ENCODE assay signal across 24 cellular contexts in the genomic region with DNA sequence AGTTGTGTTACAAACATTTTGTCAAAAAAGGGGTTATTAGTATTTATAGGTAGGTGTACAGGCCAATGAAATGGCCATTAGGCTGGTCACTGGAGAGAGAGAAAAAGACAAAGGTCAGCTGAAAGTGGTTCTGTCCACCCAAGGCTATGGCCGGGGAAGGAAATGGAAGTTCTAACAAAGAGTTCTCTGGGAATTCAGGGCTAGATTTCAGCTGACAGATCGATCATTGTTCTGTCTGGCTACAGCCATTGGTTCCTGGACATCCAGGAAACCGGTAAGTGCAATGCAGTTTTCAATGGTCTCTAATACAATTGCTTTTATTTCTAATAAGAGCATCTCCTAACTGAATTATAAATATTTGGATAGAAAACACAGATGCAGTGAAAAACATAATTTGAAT. TPM values are rescaled to one million over a fixed set of nuclear protein-coding genes. Genes with fewer than 3 reads are reported as not detected.
DNase-seq lines count a peak whose midpoint lies in the region; ATAC-seq and TF ChIP-seq lines count a peak whose summit lies in the region.
"Had no signal": no experiment of that assay in that cellular context is flagged by ENCODE, and none has a peak within 500 bp of the region (broad histone marks: within the 10 kb centered on the region; RNA-seq: fewer than 3 reads in every experiment).

No MANE protein-coding gene starts in this region.

- no TSS peak for BruUV-seq in Panc1 (replicated peaks; lab: Mats Ljungman, UMichigan)
- no TSS peak for BruUV-seq in Calu3 (replicated peaks; lab: Mats Ljungman, UMichigan)

- H3K9me3 Mint-ChIP-seq in activated T-cell treated with anti-CD3 and anti-CD28 coated beads, Interleukin-2, amount 50 U/mL, for 72 hours: peaks cover 0 to 2% of the 10 kb centered on the region in 2 donors
- H3K9me3 Mint-ChIP-seq in Calu3 (ENCODE audit: low read depth, unreplicated experiment): no peaks in the 10 kb centered on the region

- no peak for DNase-seq in activated T-cell treated with anti-CD3 and anti-CD28 coated beads, Interleukin-2, amount 50 U/mL, for 72 hours
- DNase-seq in activated T-cell treated with anti-CD3 and anti-CD28 coated beads, Interleukin-2, amount 50 U/mL, for 1 hour: no peak
- no peak for DNase-seq in Panc1 (ENCODE audit: low read depth, low spot score)
- peak; percentile 52 to 60 for DNase-seq in lung microvascular endothelial cell (ENCODE audit: low read depth in 2 of 2)
- no peak for DNase-seq in sigmoid colon
- DNase-seq in Calu3: no peak
- DNase-seq in cerebellum (ENCODE audit: low spot score): no peak
- no peak for DNase-seq in COLO668 (lab: John Stamatoyannopoulos, UW; ENCODE audit: unreplicated experiment)
- DNase-seq: 8988T; CD4-positive, CD25-positive, alpha-beta regulatory T cell; DMS53; KBM-7; NCI-H1105 treated with DMSO at 0.1 percent for 48 hours; NCI-H1694; NCI-H2029 treated with DMSO at 0.1 percent for 48 hours; NCI-H446 treated with DMSO at 0.1 percent for 48 hours; NCI-H526; NCI-H82; NK-92 treated with Interleukin-12 subunit alpha and Interleukin-12 subunit beta, amount 100 ng/mL, for 24 hours; PC-3; Right ventricle myocardium superior; RPMI8226 had no signal

- in situ Hi-C loops in Panc1 (cut with HindIII; ENCODE audit: low pct_unique_long_range_greater_than_20kb, low sequenced_read_pairs): no loop called here

- 91 to 95% methylated on average over 3 of the region's 3 CpGs for WGBS in sigmoid colon, 2 donors

- no peak for TF ChIP-seq EP300 in sigmoid colon (IDR thresholded peaks at IDR 0.05)

- H3K4me1 ChIP-seq in Panc1 (ENCODE audit: control insufficient read depth, insufficient read depth, low read length): peaks cover 94% of the 10 kb centered on the region
- H3K4me1 ChIP-seq in sigmoid colon: peaks cover 0 to 99% (median 81%) of the 10 kb centered on the region in 4 donors

- no peak overlapping the region for H3K4me3 Mint-ChIP-seq in activated T-cell treated with anti-CD3 and anti-CD28 coated beads, Interleukin-2, amount 50 U/mL, for 72 hours
- H3K4me3 Mint-ChIP-seq in Calu3 (ENCODE audit: low read depth, unreplicated experiment): no peak overlapping the region

- H3K27ac ChIP-seq in Panc1 (ENCODE audit: low read length) (peak overlapping the region; percentile 100), sigmoid colon (peak overlapping the region in 3 of 4 donors; percentile 16 to 86 (median 26))
- H3K27ac ChIP-seq: BLaER1, SJSA1 had no signal

- POLR2A ChIA-PET in Panc1 (lab: Charles Lee): no interaction called here

- H3K36me3 Mint-ChIP-seq in activated T-cell treated with anti-CD3 and anti-CD28 coated beads, Interleukin-2, amount 50 U/mL, for 72 hours (ENCODE audit: insufficient read depth in 2 of 2): peaks cover 4 to 16% of the 10 kb centered on the region in 2 donors
- peaks cover 26% of the 10 kb centered on the region for H3K36me3 Mint-ChIP-seq in Calu3 (ENCODE audit: insufficient read depth, unreplicated experiment)

- intact Hi-C loops in Panc1 (cut with micrococcal nuclease; ENCODE audit: unreplicated experiment): loop anchor here (5.0 kb wide), 1 partner anchor 42 kb away; a partner anchor contains a TSS
- intact Hi-C loops in sigmoid colon (cut with DNase I): no loop called here
- intact Hi-C loops in Calu3 (cut with micrococcal nuclease; ENCODE audit: unreplicated experiment): no loop called here

- TF ChIP-seq CTCF in Panc1 (IDR thresholded peaks at IDR 0.05) (no peak), sigmoid colon (IDR thresholded peaks at IDR 0.05) (no peak), Calu3 (IDR thresholded peaks at IDR 0.05; ENCODE audit: unreplicated experiment) (no peak)

- H3K27me3 ChIP-seq in Panc1 (ENCODE audit: control insufficient read depth, insufficient read depth, low read length) (no peaks in the 10 kb centered on the region), sigmoid colon (no peaks in the 10 kb centered on the region)
- H3K27me3 ChIP-seq: BLaER1, SJSA1 had no signal

- H3K4me3 ChIP-seq in Panc1 (ENCODE audit: low read depth in 2 of 2, low read length in 2 of 2): no peak overlapping the region
- H3K4me3 ChIP-seq in sigmoid colon: no peak overlapping the region
- H3K4me3 ChIP-seq: BLaER1, SJSA1 had no signal

- CTCF ChIA-PET in Panc1 (lab: Charles Lee) (no interaction called here), Calu3 (lab: Charles Lee) (no interaction called here)

- TF ChIP-seq POLR2A in sigmoid colon (IDR thresholded peaks at IDR 0.05): no peak

- H3K4me1 Mint-ChIP-seq in activated T-cell treated with anti-CD3 and anti-CD28 coated beads, Interleukin-2, amount 50 U/mL, for 72 hours (ENCODE audit: low read depth): peaks cover 36% of the 10 kb centered on the region
- peaks cover 36% of the 10 kb centered on the region for H3K4me1 Mint-ChIP-seq in Calu3 (ENCODE audit: low read depth, unreplicated experiment)

- peak overlapping the region; percentile 61 for H3K27ac Mint-ChIP-seq in activated T-cell treated with anti-CD3 and anti-CD28 coated beads, Interleukin-2, amount 50 U/mL, for 72 hours
- H3K27ac Mint-ChIP-seq in Calu3 (ENCODE audit: unreplicated experiment): no peak overlapping the region
- H3K27ac Mint-ChIP-seq: CD4-positive, CD25-positive, alpha-beta regulatory T cell had no signal

- H3K9me3 ChIP-seq in Panc1 (ENCODE audit: control insufficient read depth, insufficient read depth, low read depth, low read length): no peaks in the 10 kb centered on the region
- no peaks in the 10 kb centered on the region for H3K9me3 ChIP-seq in sigmoid colon
- H3K9me3 ChIP-seq: BLaER1, SJSA1 had no signal

- peaks cover 3% of the 10 kb centered on the region for H3K36me3 ChIP-seq in Panc1 (ENCODE audit: control insufficient read depth, insufficient read depth, low read length)
- no peaks in the 10 kb centered on the region for H3K36me3 ChIP-seq in sigmoid colon

- H3K27me3 Mint-ChIP-seq in activated T-cell treated with anti-CD3 and anti-CD28 coated beads, Interleukin-2, amount 50 U/mL, for 72 hours (ENCODE audit: low read depth): no peaks in the 10 kb centered on the region
- no peaks in the 10 kb centered on the region for H3K27me3 Mint-ChIP-seq in Calu3 (ENCODE audit: unreplicated experiment)
- H3K27me3 Mint-ChIP-seq: CD4-positive, CD25-positive, alpha-beta regulatory T cell had no signal

- no peak for ATAC-seq in activated T-cell treated with anti-CD3 and anti-CD28 coated beads, Interleukin-2, amount 50 U/mL, for 72 hours (replicated peaks in 1 of 2)
- no peak for ATAC-seq in Panc1
- ATAC-seq: PC-3 had no signal

RNA-seq across cellular contexts. Expression of a gene that starts 42.5 kb away (rescaled TPM):
- 10 to 100 TPM; 14.9 to 26.9 TPM for total RNA-seq in activated T-cell treated with anti-CD3 and anti-CD28 coated beads, Interleukin-2, amount 50 U/mL, for 72 hours
- total RNA-seq in Panc1 (2021; ENCODE audit: unreplicated experiment) (103 TPM), lung microvascular endothelial cell (30.9 and 46.6 TPM in 2 replicates), sigmoid colon (100 to 1,000 TPM in 1 of 4 donors, 10 to 100 TPM in 3; 84.7 to 110 (median 95.1) TPM), Calu3 (2022) (29.8 and 37.1 TPM in 2 replicates), cerebellum (34.3 TPM)
- polyA plus RNA-seq in Panc1 (2012; ENCODE audit: insufficient read length): 42.3 TPM
- 10 to 100 TPM; 11.8 to 16.2 (median 14.8) TPM for polyA plus RNA-seq in sigmoid colon

Comparison
In these comparisons a context has a peak if more than half of its experiments do, and no peak if none do; other contexts are left out.
1. DNase-seq: peak in lung microvascular endothelial cell (2 of 2); none in activated T-cell treated with anti-CD3 and anti-CD28 coated beads, Interleukin-2, amount 50 U/mL, for 72 hours (0 of 2), activated T-cell treated with anti-CD3 and anti-CD28 coated beads, Interleukin-2, amount 50 U/mL, for 1 hour (single experiment), Panc1 (single experiment), sigmoid colon (single experiment), Calu3 (single experiment), cerebellum (single experiment) and COLO668 (single experiment).